Comparison of ENCODE assay signal across 11 cellular contexts in the genomic region with DNA sequence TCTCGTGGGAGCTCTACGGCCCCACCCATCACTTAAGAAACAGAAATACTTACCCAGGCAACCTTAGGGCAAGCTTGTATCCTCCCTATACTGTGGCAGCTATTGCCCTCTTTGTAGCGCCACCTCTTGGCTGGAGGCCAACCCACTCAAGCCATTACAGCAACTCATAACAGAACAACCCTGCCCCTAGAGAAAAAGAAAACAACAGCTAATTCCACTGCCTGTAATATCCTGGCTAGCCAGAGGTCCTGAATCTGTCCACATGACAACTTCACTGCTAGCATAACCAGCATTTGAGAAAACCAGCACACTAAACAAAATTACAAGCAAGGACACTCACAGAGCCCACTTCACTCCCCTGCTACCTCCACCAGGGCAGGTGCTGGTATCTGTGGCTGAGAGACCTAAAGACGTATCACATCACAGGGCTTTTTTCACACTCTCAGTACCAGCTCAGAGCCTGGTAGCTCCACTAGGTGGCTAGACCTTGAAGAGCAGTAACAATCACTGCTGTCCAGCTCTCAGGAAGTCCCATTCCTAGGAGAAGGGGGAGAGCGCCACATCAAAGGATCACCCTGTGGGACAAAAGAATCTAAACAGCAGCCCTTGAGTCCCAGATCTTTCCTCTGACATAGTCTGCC. TPM values are rescaled to one million over a fixed set of nuclear protein-coding genes. Genes with fewer than 3 reads are reported as not detected.
DNase-seq lines count a peak whose midpoint lies in the region; ATAC-seq and TF ChIP-seq lines count a peak whose summit lies in the region.
"Had no signal": no experiment of that assay in that cellular context is flagged by ENCODE, and none has a peak within 500 bp of the region (broad histone marks: within the 10 kb centered on the region; RNA-seq: fewer than 3 reads in every experiment).

No MANE protein-coding gene starts in this region.

- no peaks in the 10 kb centered on the region for H3K27me3 Mint-ChIP-seq in activated CD4-positive, alpha-beta T cell treated with anti-CD3 and anti-CD28 coated beads for 36 hours
- H3K27me3 Mint-ChIP-seq in endodermal cell (ENCODE audit: insufficient read depth) = peaks cover 7% of the 10 kb centered on the region
- H3K27me3 Mint-ChIP-seq in activated T-helper 2 cell treated with anti-CD3 and anti-CD28 coated beads, Interferon-gamma antibody, Interleukin-2, Interleukin-4, amounts not matched to agents 10 μg/mL and 5 μg/mL and 100 μg/mL, durations not matched to agents 14 hours and 24 hours and 36 hours (ENCODE audit: low read depth) = peaks cover 39% of the 10 kb centered on the region

- no peaks in the 10 kb centered on the region for H3K4me1 ChIP-seq in endodermal cell (ENCODE audit: control insufficient read depth, insufficient read depth, low read length)

- DNase-seq in activated CD4-positive, alpha-beta T cell treated with anti-CD3 and anti-CD28 coated beads for 36 hours = peak; percentile 55
- no peak for DNase-seq in activated CD4-positive, alpha-beta T cell treated with anti-CD3 and anti-CD28 coated beads, Interleukin-2, amount 50 U/mL, for 1 hour
- DNase-seq in NB4 (ENCODE audit: low read depth) (peak; percentile 31), endodermal cell (peak; percentile 62), COLO829 (ENCODE audit: low spot score) (no peak)
- no peak for DNase-seq in stimulated activated effector memory CD8-positive, alpha-beta T cell treated with anti-CD3 and anti-CD28 coated beads, Interleukin-12 subunit alpha, Interleukin-12 subunit beta, amount 100 ng/mL, for 72 hours (ENCODE audit: low spot score in 2 of 2)
- DNase-seq in activated T-helper 2 cell treated with anti-CD3 and anti-CD28 coated beads, Interferon-gamma antibody, Interleukin-2, Interleukin-4, amounts not matched to agents 10 μg/mL and 5 μg/mL and 100 μg/mL, durations not matched to agents 14 hours and 24 hours and 36 hours (ENCODE audit: low spot score) = no peak
- DNase-seq: activated T-cell treated with anti-CD3 and anti-CD28 coated beads, Interleukin-2, amount 50 U/mL, for 48 hours; DMS79 had no signal

- peak; percentile 60 for ATAC-seq in activated CD4-positive, alpha-beta T cell treated with anti-CD3 and anti-CD28 coated beads for 36 hours
- ATAC-seq in stimulated activated effector memory CD8-positive, alpha-beta T cell treated with anti-CD3 and anti-CD28 coated beads, Interleukin-12 subunit alpha, Interleukin-12 subunit beta, amount 100 ng/mL, for 72 hours = peak; percentile 36
- ATAC-seq in GM21619 (IDR thresholded peaks at IDR 0.05; ENCODE audit: unreplicated experiment) = no peak

- TF ChIP-seq CTCF in NB4 (IDR thresholded peaks at IDR 0.05; ENCODE audit: low read depth, low read length) (peak; percentile 21), endodermal cell (conservative IDR thresholded peaks at IDR 0.05) (peak; percentile 50)

- H3K4me3 ChIP-seq in NB4 (ENCODE audit: low read depth, low read length) (no peak overlapping the region), endodermal cell (ENCODE audit: low read length) (no peak overlapping the region)

- TF ChIP-seq POLR2A in NB4 (IDR thresholded peaks at IDR 0.05; ENCODE audit: extremely low read depth, insufficient read length) = no peak

- no peak overlapping the region for H3K9ac ChIP-seq in endodermal cell (ENCODE audit: extremely low read depth, low read length, poor library complexity, severe bottlenecking)

- 86 to 87% methylated on average over 3 to 5 of the region's 5 CpGs for WGBS in endodermal cell (ENCODE audit: insufficient coverage in 1 of 2, insufficient read length in 1 of 2), 2 experiments

- H3K4me1 Mint-ChIP-seq in activated CD4-positive, alpha-beta T cell treated with anti-CD3 and anti-CD28 coated beads for 36 hours = peaks cover 2% of the 10 kb centered on the region
- no peaks in the 10 kb centered on the region for H3K4me1 Mint-ChIP-seq in endodermal cell
- H3K4me1 Mint-ChIP-seq in stimulated activated effector memory CD8-positive, alpha-beta T cell treated with anti-CD3 and anti-CD28 coated beads, Interleukin-12 subunit alpha, Interleukin-12 subunit beta, amount 100 ng/mL, for 72 hours = peaks cover 13% of the 10 kb centered on the region
- peaks cover 5% of the 10 kb centered on the region for H3K4me1 Mint-ChIP-seq in activated T-helper 2 cell treated with anti-CD3 and anti-CD28 coated beads, Interferon-gamma antibody, Interleukin-2, Interleukin-4, amounts not matched to agents 10 μg/mL and 5 μg/mL and 100 μg/mL, durations not matched to agents 14 hours and 24 hours and 36 hours (ENCODE audit: low read depth)
- H3K4me1 Mint-ChIP-seq: immature natural killer cell had no signal

- H3K36me3 ChIP-seq in endodermal cell (ENCODE audit: control insufficient read depth, insufficient read depth, low read length) = no peaks in the 10 kb centered on the region

- POLR2A ChIA-PET in activated CD4-positive, alpha-beta T cell treated with anti-CD3 and anti-CD28 coated beads for 36 hours (lab: Charles Lee) = no interaction called here

- CTCF ChIA-PET in activated CD4-positive, alpha-beta T cell treated with anti-CD3 and anti-CD28 coated beads for 36 hours (lab: Charles Lee) = interaction anchor here (1.2 to 1.9 kb wide), 4 partner anchors 10 to 128 kb away, joined by 3 to 11 read pairs (median 4); no protein-coding TSS in a partner anchor

- peaks cover 24% of the 10 kb centered on the region for H3K9me3 Mint-ChIP-seq in activated CD4-positive, alpha-beta T cell treated with anti-CD3 and anti-CD28 coated beads for 36 hours (ENCODE audit: low read depth)
- peaks cover 30% of the 10 kb centered on the region for H3K9me3 Mint-ChIP-seq in endodermal cell
- H3K9me3 Mint-ChIP-seq in stimulated activated effector memory CD8-positive, alpha-beta T cell treated with anti-CD3 and anti-CD28 coated beads, Interleukin-12 subunit alpha, Interleukin-12 subunit beta, amount 100 ng/mL, for 72 hours = peaks cover 9% of the 10 kb centered on the region
- H3K9me3 Mint-ChIP-seq in activated T-helper 2 cell treated with anti-CD3 and anti-CD28 coated beads, Interferon-gamma antibody, Interleukin-2, Interleukin-4, amounts not matched to agents 10 μg/mL and 5 μg/mL and 100 μg/mL, durations not matched to agents 14 hours and 24 hours and 36 hours = peaks cover 5% of the 10 kb centered on the region

- intact Hi-C loops in activated CD4-positive, alpha-beta T cell treated with anti-CD3 and anti-CD28 coated beads for 36 hours (cut with DNase I, micrococcal nuclease) = no loop called here
- intact Hi-C loops in activated T-helper 2 cell treated with anti-CD3 and anti-CD28 coated beads, Interferon-gamma antibody, Interleukin-2, Interleukin-4, amounts not matched to agents 10 μg/mL and 5 μg/mL and 100 μg/mL, durations not matched to agents 14 hours and 24 hours and 36 hours (cut with micrococcal nuclease) = no loop called here

- peaks cover 30% of the 10 kb centered on the region for H3K36me3 Mint-ChIP-seq in activated CD4-positive, alpha-beta T cell treated with anti-CD3 and anti-CD28 coated beads for 36 hours (ENCODE audit: low read depth)
- no peaks in the 10 kb centered on the region for H3K36me3 Mint-ChIP-seq in endodermal cell (ENCODE audit: low read depth)
- peaks cover 26% of the 10 kb centered on the region for H3K36me3 Mint-ChIP-seq in stimulated activated effector memory CD8-positive, alpha-beta T cell treated with anti-CD3 and anti-CD28 coated beads, Interleukin-12 subunit alpha, Interleukin-12 subunit beta, amount 100 ng/mL, for 72 hours
- H3K36me3 Mint-ChIP-seq in activated T-helper 2 cell treated with anti-CD3 and anti-CD28 coated beads, Interferon-gamma antibody, Interleukin-2, Interleukin-4, amounts not matched to agents 10 μg/mL and 5 μg/mL and 100 μg/mL, durations not matched to agents 14 hours and 24 hours and 36 hours (ENCODE audit: low read depth) = peaks cover 25% of the 10 kb centered on the region

- no peak overlapping the region for H3K27ac ChIP-seq in endodermal cell (ENCODE audit: low read depth, low read length)

- no peak overlapping the region for H3K27ac Mint-ChIP-seq in activated CD4-positive, alpha-beta T cell treated with anti-CD3 and anti-CD28 coated beads for 36 hours
- H3K27ac Mint-ChIP-seq in endodermal cell = no peak overlapping the region
- no peak overlapping the region for H3K27ac Mint-ChIP-seq in stimulated activated effector memory CD8-positive, alpha-beta T cell treated with anti-CD3 and anti-CD28 coated beads, Interleukin-12 subunit alpha, Interleukin-12 subunit beta, amount 100 ng/mL, for 72 hours
- no peak overlapping the region for H3K27ac Mint-ChIP-seq in activated T-helper 2 cell treated with anti-CD3 and anti-CD28 coated beads, Interferon-gamma antibody, Interleukin-2, Interleukin-4, amounts not matched to agents 10 μg/mL and 5 μg/mL and 100 μg/mL, durations not matched to agents 14 hours and 24 hours and 36 hours
- H3K27ac Mint-ChIP-seq: immature natural killer cell had no signal

- no peak overlapping the region for H3K4me3 Mint-ChIP-seq in activated CD4-positive, alpha-beta T cell treated with anti-CD3 and anti-CD28 coated beads for 36 hours
- H3K4me3 Mint-ChIP-seq in endodermal cell = no peak overlapping the region
- H3K4me3 Mint-ChIP-seq in stimulated activated effector memory CD8-positive, alpha-beta T cell treated with anti-CD3 and anti-CD28 coated beads, Interleukin-12 subunit alpha, Interleukin-12 subunit beta, amount 100 ng/mL, for 72 hours = no peak overlapping the region
- no peak overlapping the region for H3K4me3 Mint-ChIP-seq in activated T-helper 2 cell treated with anti-CD3 and anti-CD28 coated beads, Interferon-gamma antibody, Interleukin-2, Interleukin-4, amounts not matched to agents 10 μg/mL and 5 μg/mL and 100 μg/mL, durations not matched to agents 14 hours and 24 hours and 36 hours (ENCODE audit: low read depth)
- H3K4me3 Mint-ChIP-seq: immature natural killer cell had no signal

- H3K9me3 ChIP-seq in endodermal cell (ENCODE audit: control insufficient read depth, low read length) = peaks cover 12% of the 10 kb centered on the region

- H3K27me3 ChIP-seq in endodermal cell (ENCODE audit: control insufficient read depth, insufficient read depth, low read length, poor library complexity, severe bottlenecking) = no peaks in the 10 kb centered on the region

RNA-seq across cellular contexts. Expression of a gene that starts 14.5 kb away (rescaled TPM):
- total RNA-seq in activated CD4-positive, alpha-beta T cell treated with anti-CD3 and anti-CD28 coated beads for 36 hours = 100 to 1,000 TPM; 162 to 169 TPM
- total RNA-seq in endodermal cell = under 1 TPM; 0.42 to 0.84 TPM
- 1.1 TPM for polyA plus RNA-seq in endodermal cell (2013, experiment 1 of 2)
- polyA plus RNA-seq in endodermal cell (2013, experiment 2 of 2) = 0.79 TPM
- 26.7 and 31.0 TPM in 2 replicates for total RNA-seq in activated T-helper 2 cell treated with anti-CD3 and anti-CD28 coated beads, Interferon-gamma antibody, Interleukin-2, Interleukin-4, amounts not matched to agents 10 μg/mL and 5 μg/mL and 100 μg/mL, durations not matched to agents 14 hours and 24 hours and 36 hours

RNA-seq across cellular contexts. Expression of a gene that starts 49.7 kb away (rescaled TPM):
- total RNA-seq in activated CD4-positive, alpha-beta T cell treated with anti-CD3 and anti-CD28 coated beads for 36 hours = 10 to 100 TPM; 30.7 to 40.4 TPM
- 10 to 100 TPM in 1 of 2 donors, 1 to 10 TPM in 1; 1.6 to 11.4 TPM for total RNA-seq in endodermal cell
- polyA plus RNA-seq in endodermal cell (2013, experiment 1 of 2) = 0.50 TPM
- polyA plus RNA-seq in endodermal cell (2013, experiment 2 of 2) = 0.33 TPM
- 5.3 and 6.1 TPM in 2 replicates for total RNA-seq in activated T-helper 2 cell treated with anti-CD3 and anti-CD28 coated beads, Interferon-gamma antibody, Interleukin-2, Interleukin-4, amounts not matched to agents 10 μg/mL and 5 μg/mL and 100 μg/mL, durations not matched to agents 14 hours and 24 hours and 36 hours

Comparison
In these comparisons a context has a peak if more than half of its experiments do, and no peak if none do; other contexts are left out.
1. DNase-seq: peak in activated CD4-positive, alpha-beta T cell treated with anti-CD3 and anti-CD28 coated beads for 36 hours (single experiment), NB4 (single experiment) and endodermal cell (single experiment); none in activated CD4-positive, alpha-beta T cell treated with anti-CD3 and anti-CD28 coated beads, Interleukin-2, amount 50 U/mL, for 1 hour (single experiment), stimulated activated effector memory CD8-positive, alpha-beta T cell treated with anti-CD3 and anti-CD28 coated beads, Interleukin-12 subunit alpha, Interleukin-12 subunit beta, amount 100 ng/mL, for 72 hours (0 of 2), COLO829 (single experiment) and activated T-helper 2 cell treated with anti-CD3 and anti-CD28 coated beads, Interferon-gamma antibody, Interleukin-2, Interleukin-4, amounts not matched to agents 10 μg/mL and 5 μg/mL and 100 μg/mL, durations not matched to agents 14 hours and 24 hours and 36 hours (single experiment).
2. RNA of a gene that starts 14.5 kb away (total RNA-seq): 162 to 169 TPM in activated CD4-positive, alpha-beta T cell treated with anti-CD3 and anti-CD28 coated beads for 36 hours and 26.7 to 31.0 TPM in activated T-helper 2 cell treated with anti-CD3 and anti-CD28 coated beads, Interferon-gamma antibody, Interleukin-2, Interleukin-4, amounts not matched to agents 10 μg/mL and 5 μg/mL and 100 μg/mL, durations not matched to agents 14 hours and 24 hours and 36 hours; 0.42 to 0.84 TPM in endodermal cell; every median in the first group is over 10 times any median in the second.